Comparison of ENCODE assay signal across 1 cellular context in genomic region chr21:18369115-18369514, GRCh38.
TF ChIP-seq lines count a peak whose summit lies in the region.

No MANE protein-coding gene starts in this region.

TF ChIP-seq in GM23338, 12 proteins besides CTCF, POLR2A, EP300 and RAD21 (continued from another document):
- TF ChIP-seq, protein P1, sequence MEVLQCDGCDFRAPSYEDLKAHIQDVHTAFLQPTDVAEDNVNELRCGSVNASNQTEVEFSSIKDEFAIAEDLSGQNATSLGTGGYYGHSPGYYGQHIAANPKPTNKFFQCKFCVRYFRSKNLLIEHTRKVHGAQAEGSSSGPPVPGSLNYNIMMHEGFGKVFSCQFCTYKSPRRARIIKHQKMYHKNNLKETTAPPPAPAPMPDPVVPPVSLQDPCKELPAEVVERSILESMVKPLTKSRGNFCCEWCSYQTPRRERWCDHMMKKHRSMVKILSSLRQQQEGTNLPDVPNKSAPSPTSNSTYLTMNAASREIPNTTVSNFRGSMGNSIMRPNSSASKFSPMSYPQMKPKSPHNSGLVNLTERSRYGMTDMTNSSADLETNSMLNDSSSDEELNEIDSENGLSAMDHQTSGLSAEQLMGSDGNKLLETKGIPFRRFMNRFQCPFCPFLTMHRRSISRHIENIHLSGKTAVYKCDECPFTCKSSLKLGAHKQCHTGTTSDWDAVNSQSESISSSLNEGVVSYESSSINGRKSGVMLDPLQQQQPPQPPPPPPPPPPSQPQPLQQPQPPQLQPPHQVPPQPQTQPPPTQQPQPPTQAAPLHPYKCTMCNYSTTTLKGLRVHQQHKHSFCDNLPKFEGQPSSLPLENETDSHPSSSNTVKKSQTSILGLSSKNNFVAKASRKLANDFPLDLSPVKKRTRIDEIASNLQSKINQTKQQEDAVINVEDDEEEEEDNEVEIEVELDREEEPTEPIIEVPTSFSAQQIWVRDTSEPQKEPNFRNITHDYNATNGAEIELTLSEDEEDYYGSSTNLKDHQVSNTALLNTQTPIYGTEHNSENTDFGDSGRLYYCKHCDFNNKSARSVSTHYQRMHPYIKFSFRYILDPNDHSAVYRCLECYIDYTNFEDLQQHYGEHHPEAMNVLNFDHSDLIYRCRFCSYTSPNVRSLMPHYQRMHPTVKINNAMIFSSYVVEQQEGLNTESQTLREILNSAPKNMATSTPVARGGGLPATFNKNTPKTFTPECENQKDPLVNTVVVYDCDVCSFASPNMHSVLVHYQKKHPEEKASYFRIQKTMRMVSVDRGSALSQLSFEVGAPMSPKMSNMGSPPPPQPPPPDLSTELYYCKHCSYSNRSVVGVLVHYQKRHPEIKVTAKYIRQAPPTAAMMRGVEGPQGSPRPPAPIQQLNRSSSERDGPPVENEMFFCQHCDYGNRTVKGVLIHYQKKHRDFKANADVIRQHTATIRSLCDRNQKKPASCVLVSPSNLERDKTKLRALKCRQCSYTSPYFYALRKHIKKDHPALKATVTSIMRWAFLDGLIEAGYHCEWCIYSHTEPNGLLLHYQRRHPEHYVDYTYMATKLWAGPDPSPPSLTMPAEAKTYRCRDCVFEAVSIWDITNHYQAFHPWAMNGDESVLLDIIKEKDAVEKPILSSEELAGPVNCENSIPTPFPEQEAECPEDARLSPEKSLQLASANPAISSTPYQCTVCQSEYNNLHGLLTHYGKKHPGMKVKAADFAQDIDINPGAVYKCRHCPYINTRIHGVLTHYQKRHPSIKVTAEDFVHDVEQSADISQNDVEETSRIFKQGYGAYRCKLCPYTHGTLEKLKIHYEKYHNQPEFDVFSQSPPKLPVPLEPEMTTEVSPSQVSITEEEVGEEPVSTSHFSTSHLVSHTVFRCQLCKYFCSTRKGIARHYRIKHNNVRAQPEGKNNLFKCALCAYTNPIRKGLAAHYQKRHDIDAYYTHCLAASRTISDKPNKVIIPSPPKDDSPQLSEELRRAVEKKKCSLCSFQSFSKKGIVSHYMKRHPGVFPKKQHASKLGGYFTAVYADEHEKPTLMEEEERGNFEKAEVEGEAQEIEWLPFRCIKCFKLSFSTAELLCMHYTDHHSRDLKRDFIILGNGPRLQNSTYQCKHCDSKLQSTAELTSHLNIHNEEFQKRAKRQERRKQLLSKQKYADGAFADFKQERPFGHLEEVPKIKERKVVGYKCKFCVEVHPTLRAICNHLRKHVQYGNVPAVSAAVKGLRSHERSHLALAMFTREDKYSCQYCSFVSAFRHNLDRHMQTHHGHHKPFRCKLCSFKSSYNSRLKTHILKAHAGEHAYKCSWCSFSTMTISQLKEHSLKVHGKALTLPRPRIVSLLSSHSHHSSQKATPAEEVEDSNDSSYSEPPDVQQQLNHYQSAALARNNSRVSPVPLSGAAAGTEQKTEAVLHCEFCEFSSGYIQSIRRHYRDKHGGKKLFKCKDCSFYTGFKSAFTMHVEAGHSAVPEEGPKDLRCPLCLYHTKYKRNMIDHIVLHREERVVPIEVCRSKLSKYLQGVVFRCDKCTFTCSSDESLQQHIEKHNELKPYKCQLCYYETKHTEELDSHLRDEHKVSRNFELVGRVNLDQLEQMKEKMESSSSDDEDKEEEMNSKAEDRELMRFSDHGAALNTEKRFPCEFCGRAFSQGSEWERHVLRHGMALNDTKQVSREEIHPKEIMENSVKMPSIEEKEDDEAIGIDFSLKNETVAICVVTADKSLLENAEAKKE (CRISPR knock-in tag; IDR thresholded peaks at IDR 0.05): no peak
- TF ChIP-seq EZH2 (IDR thresholded peaks at IDR 0.05; ENCODE audit: low read depth, unreplicated experiment) (no peak), STAT1 (IDR thresholded peaks at IDR 0.05; ENCODE audit: unreplicated experiment) (no peak), POLR2AphosphoS5 (IDR thresholded peaks at IDR 0.05; ENCODE audit: low read depth) (no peak), EZH2phosphoT487 (IDR thresholded peaks at IDR 0.05; ENCODE audit: unreplicated experiment) (no peak), CREB1 (CRISPR knock-in tag; IDR thresholded peaks at IDR 0.05; ENCODE audit: low read depth) (no peak)
